Comparison of ENCODE assay signal across 29 cellular contexts in genomic region chr11:64735860-64736259, GRCh38. TPM values are rescaled to one million over a fixed set of nuclear protein-coding genes. Genes with fewer than 3 reads are reported as not detected.
DNase-seq lines count a peak whose midpoint lies in the region; ATAC-seq and TF ChIP-seq lines count a peak whose summit lies in the region.
"Had no signal": no experiment of that assay in that cellular context is flagged by ENCODE, and none has a peak within 500 bp of the region (broad histone marks: within the 10 kb centered on the region; RNA-seq: fewer than 3 reads in every experiment).

No MANE protein-coding gene starts in this region.

- DNase-seq in Right ventricle myocardium inferior (ENCODE audit: missing footprints) (peak; percentile 6), right atrium auricular region (ENCODE audit: low spot score) (no peak), T-helper 17 cell (no peak), memory B cell (ENCODE audit: low spot score in 2 of 2) (no peak), mucosa of gallbladder (ENCODE audit: low spot score) (no peak)
- DNase-seq: activated CD4-positive, alpha-beta T cell treated with anti-CD3 and anti-CD28 coated beads, Interleukin-2, amount 10 ng/mL, durations not matched to agents 7 days and 5 days; activated naive CD4-positive, alpha-beta T cell; activated T-cell treated with anti-CD3 and anti-CD28 coated beads, Interleukin-2, amount 50 U/mL, for 48 hours; amygdala; Caco-2; DMS53; HCEC 1CT; IMR-90; NCI-H146; NCI-H2107; NCI-H748 treated with DMSO at 0.1 percent for 48 hours; retina; small intestine; stimulated activated naive CD8-positive, alpha-beta T cell treated with anti-CD3 and anti-CD28 coated beads, Interleukin-15, Interleukin-2, amounts not matched to agents 100 U/mL and 50 U/mL, for 24 hours; T1000; WERI-Rb-1 had no signal

- H3K4me3 Mint-ChIP-seq in T-helper 17 cell (no peak overlapping the region), memory B cell (no peak overlapping the region)
- H3K4me3 Mint-ChIP-seq: activated CD4-positive, alpha-beta T cell treated with anti-CD3 and anti-CD28 coated beads, Interleukin-2, amount 10 ng/mL, durations not matched to agents 7 days and 5 days had no signal

- no peaks in the 10 kb centered on the region for H3K4me1 ChIP-seq in right atrium auricular region
- H3K4me1 ChIP-seq: Caco-2, pancreas had no signal

- no peaks in the 10 kb centered on the region for H3K36me3 ChIP-seq in right atrium auricular region
- H3K36me3 ChIP-seq: pancreas, WERI-Rb-1 had no signal

- no peaks in the 10 kb centered on the region for H3K9me3 Mint-ChIP-seq in memory B cell
- H3K9me3 Mint-ChIP-seq: activated CD4-positive, alpha-beta T cell treated with anti-CD3 and anti-CD28 coated beads, Interleukin-2, amount 10 ng/mL, durations not matched to agents 7 days and 5 days had no signal

- H3K9me3 ChIP-seq in right atrium auricular region (no peaks in the 10 kb centered on the region), T-helper 17 cell (ENCODE audit: control insufficient read depth, low read length, poor library complexity, severe bottlenecking) (no peaks in the 10 kb centered on the region)
- H3K9me3 ChIP-seq: Caco-2, gastroesophageal sphincter, pancreas had no signal

- H3K27ac Mint-ChIP-seq in T-helper 17 cell (peak overlapping the region; percentile 86), memory B cell (peak overlapping the region; percentile 28)
- H3K27ac Mint-ChIP-seq: activated CD4-positive, alpha-beta T cell treated with anti-CD3 and anti-CD28 coated beads, Interleukin-2, amount 10 ng/mL, durations not matched to agents 7 days and 5 days had no signal

- H3K4me3 ChIP-seq in right atrium auricular region = no peak overlapping the region
- H3K4me3 ChIP-seq: gastroesophageal sphincter, hepatocyte, lung, pancreas had no signal

- ATAC-seq in Right ventricle myocardium inferior (no peak), T-helper 17 cell (no peak), memory B cell (ENCODE audit: low read depth) (no peak), esophagus mucosa (no peak), HG03432 (IDR thresholded peaks at IDR 0.05; ENCODE audit: unreplicated experiment) (no peak), HG02763 (IDR thresholded peaks at IDR 0.05; ENCODE audit: unreplicated experiment) (no peak)
- ATAC-seq: gastroesophageal sphincter, pancreas had no signal

- no peaks in the 10 kb centered on the region for H3K27me3 Mint-ChIP-seq in T-helper 17 cell
- no peaks in the 10 kb centered on the region for H3K27me3 Mint-ChIP-seq in memory B cell
- H3K27me3 Mint-ChIP-seq: activated CD4-positive, alpha-beta T cell treated with anti-CD3 and anti-CD28 coated beads, Interleukin-2, amount 10 ng/mL, durations not matched to agents 7 days and 5 days had no signal

- H3K36me3 Mint-ChIP-seq in T-helper 17 cell (ENCODE audit: low read depth) = peaks cover 7% of the 10 kb centered on the region
- peaks cover 39% of the 10 kb centered on the region for H3K36me3 Mint-ChIP-seq in memory B cell

- H3K27me3 ChIP-seq in right atrium auricular region = no peaks in the 10 kb centered on the region
- H3K27me3 ChIP-seq: gastroesophageal sphincter, pancreas had no signal

- no peak for TF ChIP-seq CTCF in right atrium auricular region (IDR thresholded peaks at IDR 0.05)

- intact Hi-C loops in Right ventricle myocardium inferior (cut with DNase I) = no loop called here

- H3K27ac ChIP-seq in right atrium auricular region = no peak overlapping the region
- H3K27ac ChIP-seq: hepatocyte, pancreas, WERI-Rb-1 had no signal

- H3K4me1 Mint-ChIP-seq in T-helper 17 cell (peaks cover 26% of the 10 kb centered on the region), memory B cell (peaks cover 26% of the 10 kb centered on the region)

RNA-seq across cellular contexts. Expression of gene RASGRP2, which starts 8.1 kb away (rescaled TPM):
- total RNA-seq in Right ventricle myocardium inferior (46.8 TPM), right atrium auricular region (10 to 100 TPM; 28.1 to 30.4 TPM), T-helper 17 cell (100 to 1,000 TPM; 464 to 502 TPM), esophagus mucosa (1.1 TPM), mucosa of gallbladder (17.1 TPM)
- total RNA-seq: IMR-90 had no signal

RNA-seq across cellular contexts. Expression of gene NRXN2, which starts 12.9 kb away (rescaled TPM):
- 1.9 TPM for total RNA-seq in Right ventricle myocardium inferior
- total RNA-seq in right atrium auricular region = 1 to 10 TPM in 1 of 2 donors, under 1 TPM in 1; 0.85 to 1.4 TPM
- under 1 TPM; 0.21 to 0.32 TPM for total RNA-seq in T-helper 17 cell
- 0.12 TPM for total RNA-seq in esophagus mucosa
- total RNA-seq in mucosa of gallbladder = 8.1 TPM
- total RNA-seq: endothelial cell of umbilical vein had no signal

RNA-seq across cellular contexts. Expression of gene PYGM, which starts 23.9 kb away (rescaled TPM):
- 179 TPM for total RNA-seq in Right ventricle myocardium inferior
- total RNA-seq in right atrium auricular region = 10 to 100 TPM; 17.8 to 84.7 TPM
- total RNA-seq in T-helper 17 cell = 10 to 100 TPM; 11.8 to 27.1 TPM
- total RNA-seq in esophagus mucosa = 0.44 TPM
- total RNA-seq in mucosa of gallbladder = 14.3 TPM

RNA-seq across cellular contexts. Expression of gene SF1, which starts 42.5 kb away (rescaled TPM):
- 172 TPM for total RNA-seq in Right ventricle myocardium inferior
- total RNA-seq in right atrium auricular region = 100 to 1,000 TPM; 196 to 213 TPM
- 1,000 to 10,000 TPM; 1,476 to 1,622 TPM for total RNA-seq in T-helper 17 cell
- 129 TPM for total RNA-seq in esophagus mucosa
- 263 TPM for total RNA-seq in mucosa of gallbladder
